ENCODE assay signal across 1 cellular context in genomic region chr22:43827336-43827735, GRCh38.
TF ChIP-seq lines count a peak whose summit lies in the region.

No MANE protein-coding gene starts in this region.

TF ChIP-seq in IMR-90, 13 proteins besides CTCF, POLR2A, EP300 and RAD21:
- TF ChIP-seq SMC3 (IDR thresholded peaks at IDR 0.05; ENCODE audit: low read depth, low read length) (no peak), ELK1 (IDR thresholded peaks at IDR 0.05; ENCODE audit: borderline replicate concordance, low read depth, low read length) (no peak), RFX5 (IDR thresholded peaks at IDR 0.05; ENCODE audit: low read depth, low read length) (no peak), FOS (IDR thresholded peaks at IDR 0.05; ENCODE audit: low read depth, low read length) (no peak), RCOR1 (IDR thresholded peaks at IDR 0.05; ENCODE audit: insufficient replicate concordance, low read length) (no peak), CEBPB (IDR thresholded peaks at IDR 0.05; ENCODE audit: low read depth, low read length) (no peak), MAZ (IDR thresholded peaks at IDR 0.05; ENCODE audit: borderline replicate concordance, low read depth, low read length) (no peak), USF2 (IDR thresholded peaks at IDR 0.05; ENCODE audit: low read depth, low read length) (no peak), CHD1 (IDR thresholded peaks at IDR 0.05; ENCODE audit: low read depth, low read length) (no peak), NFE2L2 (IDR thresholded peaks at IDR 0.05; ENCODE audit: low read depth, low read length) (no peak)
